Comparison of ENCODE assay signal across 17 cellular contexts in genomic region chr7:157487046-157487770, GRCh38.
DNase-seq lines count a peak whose midpoint lies in the region; ATAC-seq and TF ChIP-seq lines count a peak whose summit lies in the region.
"Had no signal": no experiment of that assay in that cellular context is flagged by ENCODE, and none has a peak within 500 bp of the region (broad histone marks: within the 10 kb centered on the region; RNA-seq: fewer than 3 reads in every experiment).

No MANE protein-coding gene starts in this region.

- DNase-seq in CD4-positive, CD25-positive, alpha-beta regulatory T cell, result no peak
- DNase-seq in PC-3, result no peak
- DNase-seq in islet precursor cell, result peak; percentile 30
- peak; percentile 80 for DNase-seq in osteocyte (ENCODE audit: extremely low spot score, unreplicated experiment)
- no peak for DNase-seq in activated naive CD8-positive, alpha-beta T cell treated with anti-CD3 and anti-CD28 coated beads, Interleukin-2, amount 50 U/mL, for 24 hours
- DNase-seq in superior temporal gyrus (ENCODE audit: extremely low spot score), result no peak
- no peak for DNase-seq in activated CD4-positive, alpha-beta T cell treated with anti-CD3 and anti-CD28 coated beads for 1 hour
- DNase-seq: CD8-positive, alpha-beta memory T cell; H9; KG1; NCI-H1105 treated with DMSO at 0.1 percent for 48 hours; NCI-H1694; NCI-H2081 treated with DMSO at 0.1 percent for 48 hours; NCI-H510A; NK-92 treated with Interleukin-12 subunit alpha and Interleukin-12 subunit beta, amount 100 ng/mL, for 24 hours; SHP77 had no signal

- H4K20me1 ChIP-seq in PC-3 (ENCODE audit: low read length), result no peaks in the 10 kb centered on the region

- H3K36me3 Mint-ChIP-seq in CD4-positive, CD25-positive, alpha-beta regulatory T cell, result no peaks in the 10 kb centered on the region
- H3K36me3 Mint-ChIP-seq in osteocyte (ENCODE audit: unreplicated experiment), result no peaks in the 10 kb centered on the region
- H3K36me3 Mint-ChIP-seq in activated naive CD8-positive, alpha-beta T cell treated with anti-CD3 and anti-CD28 coated beads, Interleukin-2, amount 50 U/mL, for 24 hours (ENCODE audit: low read depth), result peaks cover 6% of the 10 kb centered on the region

- CTCF ChIA-PET in PC-3 (lab: Charles Lee), result no interaction called here

- no peak overlapping the region for H3K4me3 ChIP-seq in CD4-positive, CD25-positive, alpha-beta regulatory T cell (ENCODE audit: low read depth, low read length)
- H3K4me3 ChIP-seq in PC-3 (ENCODE audit: low read length), result no peak overlapping the region
- H3K4me3 ChIP-seq: BLaER1 treated with 17β-estradiol and CSF1 and Interleukin-3, amounts not matched to agents 10 nM and 100 nM had no signal

- intact Hi-C loops in PC-3 (cut with micrococcal nuclease), result no loop called here

- H3K4me1 Mint-ChIP-seq in CD4-positive, CD25-positive, alpha-beta regulatory T cell, result peaks cover 11 to 41% (median 19%) of the 10 kb centered on the region in 4 donors
- no peaks in the 10 kb centered on the region for H3K4me1 Mint-ChIP-seq in osteocyte (ENCODE audit: unreplicated experiment)
- peaks cover 18% of the 10 kb centered on the region for H3K4me1 Mint-ChIP-seq in activated naive CD8-positive, alpha-beta T cell treated with anti-CD3 and anti-CD28 coated beads, Interleukin-2, amount 50 U/mL, for 24 hours
- H3K4me1 Mint-ChIP-seq: H9 had no signal

- H3K27ac ChIP-seq in CD4-positive, CD25-positive, alpha-beta regulatory T cell (ENCODE audit: insufficient read depth, low read length, poor library complexity, severe bottlenecking), result no peak overlapping the region
- peak overlapping the region; percentile 64; the same call in 1 of the 2 replicates for H3K27ac ChIP-seq in PC-3 (ENCODE audit: low read length)

- no peaks in the 10 kb centered on the region for H3K36me3 ChIP-seq in CD4-positive, CD25-positive, alpha-beta regulatory T cell (ENCODE audit: control insufficient read depth, insufficient read depth, low read length)
- peaks cover 4% of the 10 kb centered on the region; the same call in 1 of the 2 replicates for H3K36me3 ChIP-seq in PC-3 (ENCODE audit: low read depth, low read length)
- H3K36me3 ChIP-seq: BLaER1 treated with 17β-estradiol and CSF1 and Interleukin-3, amounts not matched to agents 10 nM and 100 nM had no signal

- H3K27me3 ChIP-seq in CD4-positive, CD25-positive, alpha-beta regulatory T cell (ENCODE audit: control insufficient read depth, insufficient read depth, low read length), result no peaks in the 10 kb centered on the region
- no peaks in the 10 kb centered on the region for H3K27me3 ChIP-seq in PC-3 (ENCODE audit: low read length)

- peaks cover 9% of the 10 kb centered on the region for H3F3A ChIP-seq in PC-3 (ENCODE audit: low read length, unreplicated experiment)

- H3K4me1 ChIP-seq in CD4-positive, CD25-positive, alpha-beta regulatory T cell (ENCODE audit: control insufficient read depth, insufficient read depth, low read length, poor library complexity, severe bottlenecking), result peaks cover 20% of the 10 kb centered on the region
- peaks cover 20% of the 10 kb centered on the region for H3K4me1 ChIP-seq in PC-3 (ENCODE audit: insufficient read depth, low read length)

- ATAC-seq in CD4-positive, CD25-positive, alpha-beta regulatory T cell (ENCODE audit: low read depth in 2 of 2), result no peak
- no peak for ATAC-seq in PC-3
- no peak for ATAC-seq in activated naive CD8-positive, alpha-beta T cell treated with anti-CD3 and anti-CD28 coated beads, Interleukin-2, amount 50 U/mL, for 24 hours

- peaks cover 5% of the 10 kb centered on the region for H3K27me3 Mint-ChIP-seq in CD4-positive, CD25-positive, alpha-beta regulatory T cell
- no peaks in the 10 kb centered on the region for H3K27me3 Mint-ChIP-seq in osteocyte (ENCODE audit: unreplicated experiment)
- H3K27me3 Mint-ChIP-seq in activated naive CD8-positive, alpha-beta T cell treated with anti-CD3 and anti-CD28 coated beads, Interleukin-2, amount 50 U/mL, for 24 hours, result peaks cover 4% of the 10 kb centered on the region

- no TSS peak for BruUV-seq in PC-3 (replicated peaks; lab: Mats Ljungman, UMichigan)

- H3K9ac ChIP-seq in PC-3 (ENCODE audit: low read length), result no peak overlapping the region
- H3K9ac ChIP-seq: BLaER1 treated with 17β-estradiol and CSF1 and Interleukin-3, amounts not matched to agents 10 nM and 100 nM had no signal

- H3K4me3 Mint-ChIP-seq in CD4-positive, CD25-positive, alpha-beta regulatory T cell, result peak overlapping the region in 3 of 4 donors; percentile 2 to 31 (median 4)
- H3K4me3 Mint-ChIP-seq in osteocyte (ENCODE audit: unreplicated experiment), result no peak overlapping the region
- H3K4me3 Mint-ChIP-seq in activated naive CD8-positive, alpha-beta T cell treated with anti-CD3 and anti-CD28 coated beads, Interleukin-2, amount 50 U/mL, for 24 hours, result no peak overlapping the region
- H3K4me3 Mint-ChIP-seq: H9 had no signal

- H3K79me2 ChIP-seq in PC-3 (ENCODE audit: low read length), result no peaks in the 10 kb centered on the region

- no peak overlapping the region for H2AFZ ChIP-seq in PC-3 (ENCODE audit: low read length)

- H3K27ac Mint-ChIP-seq in CD4-positive, CD25-positive, alpha-beta regulatory T cell, result peak overlapping the region in 1 of 3 donors; percentile 90
- no peak overlapping the region for H3K27ac Mint-ChIP-seq in osteocyte (ENCODE audit: unreplicated experiment)
- no peak overlapping the region for H3K27ac Mint-ChIP-seq in activated naive CD8-positive, alpha-beta T cell treated with anti-CD3 and anti-CD28 coated beads, Interleukin-2, amount 50 U/mL, for 24 hours
- H3K27ac Mint-ChIP-seq: H9 had no signal

- H3K9me3 Mint-ChIP-seq in CD4-positive, CD25-positive, alpha-beta regulatory T cell, result peaks cover 0 to 4% (median 0%) of the 10 kb centered on the region in 7 donors
- peaks cover 3% of the 10 kb centered on the region for H3K9me3 Mint-ChIP-seq in osteocyte (ENCODE audit: unreplicated experiment)
- peaks cover 12% of the 10 kb centered on the region for H3K9me3 Mint-ChIP-seq in activated naive CD8-positive, alpha-beta T cell treated with anti-CD3 and anti-CD28 coated beads, Interleukin-2, amount 50 U/mL, for 24 hours

- POLR2A ChIA-PET in PC-3 (lab: Charles Lee; ENCODE audit: unreplicated experiment), result no interaction called here

- H3K4me2 ChIP-seq in PC-3 (ENCODE audit: low read length), result no peak overlapping the region

- H3K9me2 ChIP-seq in PC-3 (replicated peaks; ENCODE audit: low read length), result no peaks in the 10 kb centered on the region

- TF ChIP-seq CTCF in PC-3 (conservative IDR thresholded peaks at IDR 0.05; ENCODE audit: low read depth, low read length), result no peak
- no peak for TF ChIP-seq CTCF in osteocyte (IDR thresholded peaks at IDR 0.05)

- H3K9me3 ChIP-seq in CD4-positive, CD25-positive, alpha-beta regulatory T cell (ENCODE audit: control insufficient read depth in 2 of 2, low read length in 2 of 2), result peaks cover 3 to 4% of the 10 kb centered on the region in 2 experiments
- H3K9me3 ChIP-seq in PC-3 (ENCODE audit: low read length), result peaks cover 6% of the 10 kb centered on the region

Comparison
In these comparisons a context has a peak if more than half of its experiments do, and no peak if none do; other contexts are left out.
1. DNase-seq: peak in islet precursor cell (single experiment) and osteocyte (single experiment); none in CD4-positive, CD25-positive, alpha-beta regulatory T cell (0 of 3), PC-3 (single experiment), activated naive CD8-positive, alpha-beta T cell treated with anti-CD3 and anti-CD28 coated beads, Interleukin-2, amount 50 U/mL, for 24 hours (single experiment), superior temporal gyrus (single experiment) and activated CD4-positive, alpha-beta T cell treated with anti-CD3 and anti-CD28 coated beads for 1 hour (single experiment).
2. H3K4me3 Mint-ChIP-seq: peak in CD4-positive, CD25-positive, alpha-beta regulatory T cell (3 of 4); none in osteocyte (single experiment) and activated naive CD8-positive, alpha-beta T cell treated with anti-CD3 and anti-CD28 coated beads, Interleukin-2, amount 50 U/mL, for 24 hours (single experiment).